Comparison of ENCODE assay signal across 3 cellular contexts in the genomic region with DNA sequence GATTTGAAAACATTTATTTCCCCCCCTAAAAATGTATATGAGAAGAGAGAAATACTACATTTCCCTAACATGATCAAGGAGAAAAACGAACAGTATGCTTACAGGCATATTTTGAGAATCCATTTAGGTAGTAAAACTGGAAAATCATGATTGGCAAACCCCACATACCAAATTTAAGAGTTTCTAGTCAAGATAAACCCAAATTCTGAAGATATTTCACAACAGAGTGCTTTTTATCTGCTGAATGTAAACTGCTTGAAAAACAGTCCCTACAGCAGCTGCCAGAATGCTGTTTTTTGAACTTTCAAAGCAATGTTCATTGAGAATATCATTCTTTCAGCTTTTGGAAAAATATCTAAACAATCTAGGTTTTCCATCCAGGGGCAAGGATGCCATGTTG.
TF ChIP-seq lines count a peak whose summit lies in the region.

No MANE protein-coding gene starts in this region.

TF ChIP-seq in IMR-90, 13 proteins besides CTCF, POLR2A, EP300 and RAD21:
- TF ChIP-seq MXI1 (IDR thresholded peaks at IDR 0.05; ENCODE audit: borderline replicate concordance, low read depth, low read length) (no peak), RFX5 (IDR thresholded peaks at IDR 0.05; ENCODE audit: low read depth, low read length) (no peak), CEBPB (IDR thresholded peaks at IDR 0.05; ENCODE audit: low read depth, low read length) (peak; percentile 73), NFE2L2 (IDR thresholded peaks at IDR 0.05; ENCODE audit: low read depth, low read length) (no peak), BHLHE40 (IDR thresholded peaks at IDR 0.05; ENCODE audit: low read depth, low read length) (no peak), CHD1 (IDR thresholded peaks at IDR 0.05; ENCODE audit: low read depth, low read length) (no peak), MAZ (IDR thresholded peaks at IDR 0.05; ENCODE audit: borderline replicate concordance, low read depth, low read length) (no peak)
- TF ChIP-seq, protein P1, sequence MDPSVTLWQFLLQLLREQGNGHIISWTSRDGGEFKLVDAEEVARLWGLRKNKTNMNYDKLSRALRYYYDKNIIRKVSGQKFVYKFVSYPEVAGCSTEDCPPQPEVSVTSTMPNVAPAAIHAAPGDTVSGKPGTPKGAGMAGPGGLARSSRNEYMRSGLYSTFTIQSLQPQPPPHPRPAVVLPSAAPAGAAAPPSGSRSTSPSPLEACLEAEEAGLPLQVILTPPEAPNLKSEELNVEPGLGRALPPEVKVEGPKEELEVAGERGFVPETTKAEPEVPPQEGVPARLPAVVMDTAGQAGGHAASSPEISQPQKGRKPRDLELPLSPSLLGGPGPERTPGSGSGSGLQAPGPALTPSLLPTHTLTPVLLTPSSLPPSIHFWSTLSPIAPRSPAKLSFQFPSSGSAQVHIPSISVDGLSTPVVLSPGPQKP (IDR thresholded peaks at IDR 0.05; ENCODE audit: borderline replicate concordance, low read depth, low read length), result no peak

TF ChIP-seq in K562, 482 proteins besides CTCF, POLR2A, EP300 and RAD21:
- TF ChIP-seq TAF9B (IDR thresholded peaks at IDR 0.05; ENCODE audit: partially characterized antibody) (no peak), DMBX1 (CRISPR knock-in tag; IDR thresholded peaks at IDR 0.05; ENCODE audit: borderline replicate concordance) (no peak), PATZ1 (CRISPR knock-in tag; IDR thresholded peaks at IDR 0.05; ENCODE audit: borderline replicate concordance) (no peak), CEBPB (tag; IDR thresholded peaks at IDR 0.05) (peak; percentile 66), MCM5 (IDR thresholded peaks at IDR 0.05; ENCODE audit: low read depth) (no peak)

TF ChIP-seq in liver, 16 proteins besides CTCF, POLR2A, EP300 and RAD21:
- TF ChIP-seq JUND (IDR thresholded peaks at IDR 0.05), result no peak
- peak; percentile 16 for TF ChIP-seq YY1 (IDR thresholded peaks at IDR 0.05)
